8 cellular contexts compared by ENCODE assay signal in the genomic region with DNA sequence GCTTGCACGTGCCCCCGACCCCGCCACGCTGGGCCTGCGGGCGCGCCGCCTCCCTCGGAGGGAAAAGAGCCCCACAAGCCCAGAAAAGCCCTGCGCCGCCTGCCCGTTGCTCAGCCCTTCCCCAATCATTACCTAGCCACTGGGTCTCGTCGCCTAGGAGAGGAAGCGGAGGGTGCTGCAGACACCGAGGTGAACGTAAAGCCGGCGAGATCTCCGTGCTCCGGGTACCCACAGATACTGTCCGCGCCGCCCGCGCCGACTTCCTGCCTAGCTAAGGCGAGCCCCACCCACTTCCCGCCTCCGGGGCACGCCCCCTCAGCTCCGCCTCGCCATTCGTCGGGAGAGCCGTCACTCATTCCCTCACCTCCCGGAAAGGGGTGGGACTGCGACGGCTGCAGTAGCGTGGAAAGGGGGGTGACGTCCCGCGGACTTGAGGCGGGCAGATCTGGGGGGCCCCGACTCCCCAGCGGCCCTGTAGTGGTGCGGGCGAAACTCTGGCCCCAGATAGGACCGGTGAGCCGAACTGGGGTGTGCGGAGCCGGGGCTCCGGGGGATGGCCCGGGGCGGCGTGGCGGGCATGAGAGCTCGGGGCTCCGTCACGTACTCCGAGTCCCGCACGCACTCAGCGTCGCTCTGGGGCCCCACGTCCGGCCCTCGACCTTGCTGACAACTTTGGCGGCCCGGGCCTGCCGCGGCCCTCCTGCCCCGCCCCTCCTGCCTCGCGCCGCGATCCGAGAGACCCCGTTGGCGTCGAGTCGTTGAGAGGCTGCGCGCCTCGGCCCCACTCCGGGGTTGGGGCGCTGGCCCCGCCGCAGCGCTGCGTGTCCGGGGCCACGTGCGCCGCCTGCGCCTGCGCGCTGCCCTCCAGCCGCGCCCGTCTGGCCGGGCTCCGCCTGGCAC.
DNase-seq lines count a peak whose midpoint lies in the region; ATAC-seq and TF ChIP-seq lines count a peak whose summit lies in the region.

A gene (minus strand): TSS at position 239 of the 900 bp plus-strand sequence. CDS start 3,778 bp downstream, outside the sequence.

- peak within 1 kb of the TSS; percentile 84 for H3K4me3 ChIP-seq in AG09309 (ENCODE audit: control insufficient read depth, low read depth, low read length)

- TF ChIP-seq CTCF in AG09309 (IDR thresholded peaks at IDR 0.05; ENCODE audit: control insufficient read depth, insufficient read depth, low read depth, low read length, missing control alignments), result no peak

- DNase-seq in AG09309 (ENCODE audit: low read depth) (peak; percentile 95), NCI-H226 (peak; percentile 91), caudate nucleus (lab: John Stamatoyannopoulos, UW) (peak; percentile 75 to 99 (median 97)), iris pigment epithelial cell (ENCODE audit: low read depth) (peak; percentile 98)
- DNase-seq in activated CD4-positive, CD25-positive, alpha-beta regulatory T cell (lab: John Stamatoyannopoulos, UW), result peak; percentile 96 to 99 (median 96)
- peak; percentile 98 to 99 for DNase-seq in stimulated activated CD4-positive, alpha-beta T cell treated with anti-CD3 and anti-CD28 coated beads, Interleukin-12 subunit alpha, Interleukin-12 subunit beta, amount 100 ng/mL, for 24 hours (ENCODE audit: low read depth in 2 of 2)

- H3K27ac ChIP-seq in caudate nucleus (ENCODE audit: low read depth, low read length), result peak within 1 kb of the TSS; percentile 96

- peak; percentile 83 for ATAC-seq in GM18909 (IDR thresholded peaks at IDR 0.05; ENCODE audit: poor library complexity, unreplicated experiment)
- peak; percentile 78 for ATAC-seq in HG03159 (IDR thresholded peaks at IDR 0.05; ENCODE audit: unreplicated experiment)

Comparison
In these comparisons a context has a peak if more than half of its experiments do, and no peak if none do; other contexts are left out.
1. Peak in every context shown above with its lines: DNase-seq, ATAC-seq, H3K4me3 ChIP-seq and H3K27ac ChIP-seq.